27 cellular contexts compared by ENCODE assay signal in genomic region chr5:126301056-126301455, GRCh38.
"Had no signal": no experiment of that assay in that cellular context is flagged by ENCODE, and none has a peak within 500 bp of the region (broad histone marks: within the 10 kb centered on the region; RNA-seq: fewer than 3 reads in every experiment).

No MANE protein-coding gene starts in this region.

- H3K4me3 ChIP-seq: coronary artery, dorsolateral prefrontal cortex had no signal

- DNase-seq: activated B cell treated with CpG ODN at 0.5 μM for 24 hours; activated CD4-positive, alpha-beta T cell treated with anti-CD3 and anti-CD28 coated beads for 48 hours; activated CD4-positive, alpha-beta T cell treated with anti-CD3 and anti-CD28 coated beads, Interleukin-2, amount 50 U/mL, for 1 hour; activated CD4-positive, alpha-beta T cell treated with anti-CD3 and anti-CD28 coated beads, Interleukin-2, amount 50 U/mL, for 48 hours; activated CD8-positive, alpha-beta memory T cell treated with anti-CD3 and anti-CD28 coated beads for 24 hours; activated CD8-positive, alpha-beta T cell treated with anti-CD3 and anti-CD28 coated beads for 36 hours; activated gamma-delta T cell; activated naive CD4-positive, alpha-beta T cell; activated naive CD4-positive, alpha-beta T cell treated with anti-CD3 and anti-CD28 coated beads, Interleukin-2, amount 10 ng/mL, durations not matched to agents 7 days and 5 days; activated naive CD8-positive, alpha-beta T cell treated with anti-CD3 and anti-CD28 coated beads, Interleukin-2, amount 10 ng/mL, durations not matched to agents 7 days and 5 days; activated T-cell treated with anti-CD3 and anti-CD28 coated beads, Interleukin-2, amount 50 U/mL, for 1 hour; activated T-cell treated with anti-CD3 and anti-CD28 coated beads, Interleukin-2, amount 50 U/mL, for 48 hours; amniotic stem cell; anterior cingulate cortex; brain microvascular endothelial cell; dorsolateral prefrontal cortex; effector memory CD4-positive, alpha-beta T cell; endodermal cell; head of caudate nucleus; T-helper 1 cell; T-helper 17 cell; T1000 had no signal

- H3K27ac ChIP-seq: brain microvascular endothelial cell, coronary artery, dorsolateral prefrontal cortex, WERI-Rb-1 had no signal

- H3K36me3 ChIP-seq: brain microvascular endothelial cell, WERI-Rb-1 had no signal

- H3K27me3 ChIP-seq: brain microvascular endothelial cell, dorsolateral prefrontal cortex had no signal

- ATAC-seq: activated CD4-positive, CD25-positive, alpha-beta regulatory T cell treated with anti-CD3 and anti-CD28 coated beads, Interleukin-2, amount 50 U/mL, for 24 hours; activated CD8-positive, alpha-beta T cell treated with anti-CD3 and anti-CD28 coated beads for 36 hours; activated naive CD4-positive, alpha-beta T cell treated with anti-CD3 and anti-CD28 coated beads, Interleukin-2, amount 50 U/mL, for 72 hours; esophagus mucosa; T-helper 17 cell had no signal
